14 cellular contexts compared by ENCODE assay signal in the genomic region with DNA sequence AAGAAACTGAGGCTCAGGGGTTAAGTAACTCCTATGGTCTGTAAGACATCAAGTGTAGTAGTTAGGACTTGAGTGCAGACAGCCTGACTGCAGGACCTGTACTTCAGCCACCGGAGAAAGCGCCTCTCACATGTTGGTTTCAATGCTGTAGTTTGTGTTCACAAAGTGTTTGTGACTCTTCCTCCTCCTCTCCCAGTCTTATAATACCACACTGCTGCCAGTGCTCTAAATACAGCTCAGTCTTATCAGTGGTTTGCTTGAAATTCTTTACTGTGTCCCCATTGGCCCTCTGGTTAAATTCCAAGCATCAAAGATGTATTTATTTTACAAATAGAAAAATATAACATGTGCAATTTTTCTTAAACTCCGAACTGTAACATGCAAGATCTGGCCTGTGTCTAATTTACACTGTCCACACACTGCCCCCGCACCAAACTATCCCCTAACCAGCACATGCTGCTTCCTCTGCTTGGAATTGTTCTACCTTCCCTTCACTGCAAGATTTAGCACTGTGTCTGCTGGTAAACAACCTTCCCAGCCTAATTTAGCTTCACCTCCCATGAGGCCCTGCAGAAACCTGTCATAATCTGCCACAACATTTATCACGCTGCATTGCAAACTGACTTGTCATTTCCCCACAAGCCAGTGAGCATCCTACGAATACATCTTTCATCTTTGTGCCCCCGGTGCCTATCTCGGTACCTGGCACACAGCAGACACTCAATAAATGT.
DNase-seq lines count a peak whose midpoint lies in the region; ATAC-seq lines count a peak whose summit lies in the region.
"Had no signal": no experiment of that assay in that cellular context is flagged by ENCODE, and none has a peak within 500 bp of the region (broad histone marks: within the 10 kb centered on the region; RNA-seq: fewer than 3 reads in every experiment).

No MANE protein-coding gene starts in this region.

- H3K36me3 ChIP-seq in muscle layer of colon (ENCODE audit: insufficient read depth, low read length) = no peaks in the 10 kb centered on the region
- H3K36me3 ChIP-seq: BLaER1 treated with 17β-estradiol and CSF1 and Interleukin-3, amounts not matched to agents 10 nM and 100 nM had no signal

- H3K4me1 ChIP-seq in muscle layer of colon (ENCODE audit: insufficient read depth, low read length) = peaks cover 6% of the 10 kb centered on the region

- H3K9ac ChIP-seq in muscle layer of colon (ENCODE audit: low read length) = no peak overlapping the region
- H3K9ac ChIP-seq: BLaER1 treated with 17β-estradiol and CSF1 and Interleukin-3, amounts not matched to agents 10 nM and 100 nM had no signal

- H3K4me3 ChIP-seq in muscle layer of colon (ENCODE audit: low read depth in 1 of 2, low read length in 2 of 2) = no peak overlapping the region
- H3K4me3 ChIP-seq: BLaER1 treated with 17β-estradiol and CSF1 and Interleukin-3, amounts not matched to agents 10 nM and 100 nM; SK-N-MC had no signal

- no peak for ATAC-seq in GM18868 (IDR thresholded peaks at IDR 0.05; ENCODE audit: unreplicated experiment)

- H3K9me3 ChIP-seq in muscle layer of colon (ENCODE audit: low read length) = no peaks in the 10 kb centered on the region
- H3K9me3 ChIP-seq: BLaER1 treated with 17β-estradiol and CSF1 and Interleukin-3, amounts not matched to agents 10 nM and 100 nM had no signal

- DNase-seq in ELR (ENCODE audit: low read depth) (peak; percentile 54), NCI-H2171 (lab: John Stamatoyannopoulos, UW) (peak; percentile 79), cerebellar nuclear complex (lab: John Stamatoyannopoulos, UW) (peak; percentile 73 to 88), AG20443 (ENCODE audit: low spot score) (no peak), MV-4-11 (lab: John Stamatoyannopoulos, UW) (no peak)
- DNase-seq in activated effector memory CD4-positive, alpha-beta T cell treated with Interleukin-2 at 50 U/mL for 16 hours = no peak
- DNase-seq: activated CD4-positive, alpha-beta T cell treated with anti-CD3 and anti-CD28 coated beads, Interleukin-2, amount 10 ng/mL, durations not matched to agents 24 days and 14 days; NCI-H1436; stimulated activated CD4-positive, alpha-beta T cell treated with anti-CD3 and anti-CD28 coated beads, Interleukin-4, amount 100 ng/mL, for 1 hour; stimulated activated naive CD4-positive, alpha-beta T cell had no signal

- peak overlapping the region; percentile 6 for H3K27ac ChIP-seq in muscle layer of colon (ENCODE audit: low read depth, low read length)
- H3K27ac ChIP-seq: BLaER1 treated with 17β-estradiol and CSF1 and Interleukin-3, amounts not matched to agents 10 nM and 100 nM; SK-N-MC had no signal

- no peaks in the 10 kb centered on the region for H3K27me3 ChIP-seq in muscle layer of colon (ENCODE audit: control insufficient read depth in 1 of 2, insufficient read depth in 2 of 2, low read length in 2 of 2)
- H3K27me3 ChIP-seq: BLaER1 treated with 17β-estradiol and CSF1 and Interleukin-3, amounts not matched to agents 10 nM and 100 nM had no signal

Comparison
In these comparisons a context has a peak if more than half of its experiments do, and no peak if none do; other contexts are left out.
1. DNase-seq: peak in ELR (single experiment), NCI-H2171 (single experiment) and cerebellar nuclear complex (2 of 2); none in AG20443 (single experiment), MV-4-11 (single experiment) and activated effector memory CD4-positive, alpha-beta T cell treated with Interleukin-2 at 50 U/mL for 16 hours (single experiment).